1 cellular context compared by ENCODE assay signal in the genomic region with DNA sequence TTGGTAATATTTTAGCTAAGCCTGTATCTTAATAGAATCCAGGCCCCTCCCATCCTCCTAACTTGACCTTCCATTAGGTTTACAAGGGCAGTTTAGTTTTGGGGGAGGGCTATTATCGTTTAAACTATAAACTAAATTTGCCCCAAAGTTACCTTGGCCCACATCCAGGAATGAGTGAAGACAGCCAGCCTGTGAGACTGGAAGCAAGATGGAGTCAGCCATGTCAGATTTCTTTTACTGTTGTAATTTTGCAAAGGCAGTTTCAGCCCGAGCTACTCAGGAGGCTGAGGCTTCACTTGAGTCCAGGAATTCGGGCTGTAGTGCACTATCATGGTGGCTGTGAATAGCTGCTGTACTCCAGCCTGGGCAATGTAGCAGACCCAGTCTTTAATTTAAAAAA.
TF ChIP-seq lines count a peak whose summit lies in the region.

No MANE protein-coding gene starts in this region.

TF ChIP-seq in K562, 482 proteins besides CTCF, POLR2A, EP300 and RAD21:
- TF ChIP-seq NR4A1 (CRISPR knock-in tag; IDR thresholded peaks at IDR 0.05) (no peak), NR4A1 (tag; IDR thresholded peaks at IDR 0.05) (peak; percentile 77; the same call in 1 of the 2 replicates), ZFP30 (CRISPR knock-in tag; IDR thresholded peaks at IDR 0.05; ENCODE audit: borderline replicate concordance) (no peak), CXXC5 (CRISPR knock-in tag; IDR thresholded peaks at IDR 0.05) (peak; percentile 44), ZFP1 (CRISPR knock-in tag; IDR thresholded peaks at IDR 0.05) (no peak), BACH1 (tag; IDR thresholded peaks at IDR 0.05) (no peak), PML (IDR thresholded peaks at IDR 0.05; ENCODE audit: low read length) (no peak), GTF2A2 (tag; IDR thresholded peaks at IDR 0.05) (peak; percentile 43; the same call in 1 of the 2 replicates), ZNF76 (CRISPR knock-in tag; IDR thresholded peaks at IDR 0.05; ENCODE audit: borderline replicate concordance) (no peak), TEAD4 (IDR thresholded peaks at IDR 0.05; ENCODE audit: low read length) (no peak), TEAD4 (CRISPR knock-in tag; IDR thresholded peaks at IDR 0.05; ENCODE audit: borderline replicate concordance) (no peak), SMC3 (conservative IDR thresholded peaks at IDR 0.05; ENCODE audit: insufficient read depth, low read depth, low read length) (no peak), ZNF41 (CRISPR knock-in tag; conservative IDR thresholded peaks at IDR 0.05) (peak; percentile 38; the same call in 1 of the 2 replicates), NR2C1 (IDR thresholded peaks at IDR 0.05) (no peak), NR2C1 (tag; IDR thresholded peaks at IDR 0.05) (0 out of 2 replicates have a peak, but pooled peaks have one; percentile 44), MAZ (CRISPR knock-in tag; conservative IDR thresholded peaks at IDR 0.05 in 1 of 2, IDR thresholded peaks at IDR 0.05 in 1 of 2) (no peak), PTRF (tag; IDR thresholded peaks at IDR 0.05) (peak; percentile 67; the same call in 1 of the 2 replicates), DMBX1 (CRISPR knock-in tag; IDR thresholded peaks at IDR 0.05; ENCODE audit: borderline replicate concordance) (peak; percentile 61; the same call in 1 of the 2 replicates), ZNF740 (CRISPR knock-in tag; IDR thresholded peaks at IDR 0.05) (no peak), ZNF740 (tag; IDR thresholded peaks at IDR 0.05) (peak in 1 of 2 experiments; percentile 71; a peak in 1 of 4 replicates), DDX20 (tag; IDR thresholded peaks at IDR 0.05; ENCODE audit: low read depth) (peak; percentile 73; the same call in 1 of the 2 replicates), ID3 (CRISPR knock-in tag; IDR thresholded peaks at IDR 0.05) (no peak), ID3 (tag; IDR thresholded peaks at IDR 0.05) (peak; percentile 76), ZNF583 (CRISPR knock-in tag; IDR thresholded peaks at IDR 0.05) (peak; percentile 49; the same call in 1 of the 2 replicates), PTTG1 (tag; IDR thresholded peaks at IDR 0.05; ENCODE audit: low read depth) (peak; percentile 53; the same call in 1 of the 2 replicates), SP2 (IDR thresholded peaks at IDR 0.05; ENCODE audit: extremely low read depth, low read depth, low read length, poor library complexity, severe bottlenecking) (no peak), PRMT5 (CRISPR knock-in tag; IDR thresholded peaks at IDR 0.05) (no peak), SMAD4 (CRISPR knock-in tag; conservative IDR thresholded peaks at IDR 0.05) (peak; percentile 60)
- TF ChIP-seq, protein P1, sequence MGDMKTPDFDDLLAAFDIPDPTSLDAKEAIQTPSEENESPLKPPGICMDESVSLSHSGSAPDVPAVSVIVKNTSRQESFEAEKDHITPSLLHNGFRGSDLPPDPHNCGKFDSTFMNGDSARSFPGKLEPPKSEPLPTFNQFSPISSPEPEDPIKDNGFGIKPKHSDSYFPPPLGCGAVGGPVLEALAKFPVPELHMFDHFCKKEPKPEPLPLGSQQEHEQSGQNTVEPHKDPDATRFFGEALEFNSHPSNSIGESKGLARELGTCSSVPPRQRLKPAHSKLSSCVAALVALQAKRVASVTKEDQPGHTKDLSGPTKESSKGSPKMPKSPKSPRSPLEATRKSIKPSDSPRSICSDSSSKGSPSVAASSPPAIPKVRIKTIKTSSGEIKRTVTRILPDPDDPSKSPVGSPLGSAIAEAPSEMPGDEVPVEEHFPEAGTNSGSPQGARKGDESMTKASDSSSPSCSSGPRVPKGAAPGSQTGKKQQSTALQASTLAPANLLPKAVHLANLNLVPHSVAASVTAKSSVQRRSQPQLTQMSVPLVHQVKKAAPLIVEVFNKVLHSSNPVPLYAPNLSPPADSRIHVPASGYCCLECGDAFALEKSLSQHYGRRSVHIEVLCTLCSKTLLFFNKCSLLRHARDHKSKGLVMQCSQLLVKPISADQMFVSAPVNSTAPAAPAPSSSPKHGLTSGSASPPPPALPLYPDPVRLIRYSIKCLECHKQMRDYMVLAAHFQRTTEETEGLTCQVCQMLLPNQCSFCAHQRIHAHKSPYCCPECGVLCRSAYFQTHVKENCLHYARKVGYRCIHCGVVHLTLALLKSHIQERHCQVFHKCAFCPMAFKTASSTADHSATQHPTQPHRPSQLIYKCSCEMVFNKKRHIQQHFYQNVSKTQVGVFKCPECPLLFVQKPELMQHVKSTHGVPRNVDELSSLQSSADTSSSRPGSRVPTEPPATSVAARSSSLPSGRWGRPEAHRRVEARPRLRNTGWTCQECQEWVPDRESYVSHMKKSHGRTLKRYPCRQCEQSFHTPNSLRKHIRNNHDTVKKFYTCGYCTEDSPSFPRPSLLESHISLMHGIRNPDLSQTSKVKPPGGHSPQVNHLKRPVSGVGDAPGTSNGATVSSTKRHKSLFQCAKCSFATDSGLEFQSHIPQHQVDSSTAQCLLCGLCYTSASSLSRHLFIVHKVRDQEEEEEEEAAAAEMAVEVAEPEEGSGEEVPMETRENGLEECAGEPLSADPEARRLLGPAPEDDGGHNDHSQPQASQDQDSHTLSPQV (IDR thresholded peaks at IDR 0.05): peak; percentile 79
- TF ChIP-seq, protein P2, sequence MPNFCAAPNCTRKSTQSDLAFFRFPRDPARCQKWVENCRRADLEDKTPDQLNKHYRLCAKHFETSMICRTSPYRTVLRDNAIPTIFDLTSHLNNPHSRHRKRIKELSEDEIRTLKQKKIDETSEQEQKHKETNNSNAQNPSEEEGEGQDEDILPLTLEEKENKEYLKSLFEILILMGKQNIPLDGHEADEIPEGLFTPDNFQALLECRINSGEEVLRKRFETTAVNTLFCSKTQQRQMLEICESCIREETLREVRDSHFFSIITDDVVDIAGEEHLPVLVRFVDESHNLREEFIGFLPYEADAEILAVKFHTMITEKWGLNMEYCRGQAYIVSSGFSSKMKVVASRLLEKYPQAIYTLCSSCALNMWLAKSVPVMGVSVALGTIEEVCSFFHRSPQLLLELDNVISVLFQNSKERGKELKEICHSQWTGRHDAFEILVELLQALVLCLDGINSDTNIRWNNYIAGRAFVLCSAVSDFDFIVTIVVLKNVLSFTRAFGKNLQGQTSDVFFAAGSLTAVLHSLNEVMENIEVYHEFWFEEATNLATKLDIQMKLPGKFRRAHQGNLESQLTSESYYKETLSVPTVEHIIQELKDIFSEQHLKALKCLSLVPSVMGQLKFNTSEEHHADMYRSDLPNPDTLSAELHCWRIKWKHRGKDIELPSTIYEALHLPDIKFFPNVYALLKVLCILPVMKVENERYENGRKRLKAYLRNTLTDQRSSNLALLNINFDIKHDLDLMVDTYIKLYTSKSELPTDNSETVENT (CRISPR knock-in tag; IDR thresholded peaks at IDR 0.05): no peak
- TF ChIP-seq, protein P3, sequence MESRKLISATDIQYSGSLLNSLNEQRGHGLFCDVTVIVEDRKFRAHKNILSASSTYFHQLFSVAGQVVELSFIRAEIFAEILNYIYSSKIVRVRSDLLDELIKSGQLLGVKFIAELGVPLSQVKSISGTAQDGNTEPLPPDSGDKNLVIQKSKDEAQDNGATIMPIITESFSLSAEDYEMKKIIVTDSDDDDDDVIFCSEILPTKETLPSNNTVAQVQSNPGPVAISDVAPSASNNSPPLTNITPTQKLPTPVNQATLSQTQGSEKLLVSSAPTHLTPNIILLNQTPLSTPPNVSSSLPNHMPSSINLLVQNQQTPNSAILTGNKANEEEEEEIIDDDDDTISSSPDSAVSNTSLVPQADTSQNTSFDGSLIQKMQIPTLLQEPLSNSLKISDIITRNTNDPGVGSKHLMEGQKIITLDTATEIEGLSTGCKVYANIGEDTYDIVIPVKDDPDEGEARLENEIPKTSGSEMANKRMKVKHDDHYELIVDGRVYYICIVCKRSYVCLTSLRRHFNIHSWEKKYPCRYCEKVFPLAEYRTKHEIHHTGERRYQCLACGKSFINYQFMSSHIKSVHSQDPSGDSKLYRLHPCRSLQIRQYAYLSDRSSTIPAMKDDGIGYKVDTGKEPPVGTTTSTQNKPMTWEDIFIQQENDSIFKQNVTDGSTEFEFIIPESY (CRISPR knock-in tag; IDR thresholded peaks at IDR 0.05): no peak
- TF ChIP-seq, protein P4, sequence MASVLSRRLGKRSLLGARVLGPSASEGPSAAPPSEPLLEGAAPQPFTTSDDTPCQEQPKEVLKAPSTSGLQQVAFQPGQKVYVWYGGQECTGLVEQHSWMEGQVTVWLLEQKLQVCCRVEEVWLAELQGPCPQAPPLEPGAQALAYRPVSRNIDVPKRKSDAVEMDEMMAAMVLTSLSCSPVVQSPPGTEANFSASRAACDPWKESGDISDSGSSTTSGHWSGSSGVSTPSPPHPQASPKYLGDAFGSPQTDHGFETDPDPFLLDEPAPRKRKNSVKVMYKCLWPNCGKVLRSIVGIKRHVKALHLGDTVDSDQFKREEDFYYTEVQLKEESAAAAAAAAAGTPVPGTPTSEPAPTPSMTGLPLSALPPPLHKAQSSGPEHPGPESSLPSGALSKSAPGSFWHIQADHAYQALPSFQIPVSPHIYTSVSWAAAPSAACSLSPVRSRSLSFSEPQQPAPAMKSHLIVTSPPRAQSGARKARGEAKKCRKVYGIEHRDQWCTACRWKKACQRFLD (CRISPR knock-in tag; IDR thresholded peaks at IDR 0.05): 0 out of 2 replicates have a peak, but pooled peaks have one; percentile 30
